Comparison of ENCODE assay signal across 18 cellular contexts in the genomic region with DNA sequence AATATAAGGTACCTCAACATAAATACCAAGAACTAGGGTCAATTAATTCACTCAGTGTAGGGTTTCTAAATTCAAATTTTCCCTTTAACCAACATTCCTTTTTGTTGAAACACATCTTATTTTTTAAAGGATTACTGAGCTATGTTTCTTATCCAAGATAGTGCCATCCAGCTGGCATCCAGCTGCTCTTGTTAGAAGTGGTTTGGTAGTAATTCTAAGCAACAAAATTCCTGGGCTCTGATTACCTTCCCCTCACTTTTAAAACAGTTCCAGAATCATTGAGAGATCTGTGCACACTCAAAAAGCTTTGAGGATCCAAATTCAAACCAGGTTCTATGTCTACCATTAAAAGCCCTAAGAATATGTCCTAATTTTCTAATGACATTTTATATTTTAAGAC.
DNase-seq lines count a peak whose midpoint lies in the region; ATAC-seq and TF ChIP-seq lines count a peak whose summit lies in the region.
"Had no signal": no experiment of that assay in that cellular context is flagged by ENCODE, and none has a peak within 500 bp of the region (broad histone marks: within the 10 kb centered on the region; RNA-seq: fewer than 3 reads in every experiment).

No MANE protein-coding gene starts in this region.

- peaks cover 10% of the 10 kb centered on the region for H3K9me3 ChIP-seq in MG63
- H3K9me3 ChIP-seq in upper lobe of left lung = no peaks in the 10 kb centered on the region
- H3K9me3 ChIP-seq in esophagus muscularis mucosa = no peaks in the 10 kb centered on the region

- no peaks in the 10 kb centered on the region for H3K27me3 Mint-ChIP-seq in natural killer cell treated with Interleukin-12 subunit alpha and Interleukin-12 subunit beta and Interleukin-15 and Interleukin-18, amount 100 ng/mL, for 72 hours

- H3K27ac Mint-ChIP-seq in natural killer cell treated with Interleukin-12 subunit alpha and Interleukin-12 subunit beta and Interleukin-15 and Interleukin-18, amount 100 ng/mL, for 72 hours = no peak overlapping the region
- H3K27ac Mint-ChIP-seq: H9 had no signal

- H3K27me3 ChIP-seq in MG63 (no peaks in the 10 kb centered on the region), upper lobe of left lung (no peaks in the 10 kb centered on the region), esophagus muscularis mucosa (no peaks in the 10 kb centered on the region)

- H3K4me3 Mint-ChIP-seq in natural killer cell treated with Interleukin-12 subunit alpha and Interleukin-12 subunit beta and Interleukin-15 and Interleukin-18, amount 100 ng/mL, for 72 hours = no peak overlapping the region
- H3K4me3 Mint-ChIP-seq: H9 had no signal

- TF ChIP-seq POLR2A in upper lobe of left lung (IDR thresholded peaks at IDR 0.05) = no peak
- TF ChIP-seq POLR2A in esophagus muscularis mucosa (IDR thresholded peaks at IDR 0.05; ENCODE audit: low read depth) = no peak

- no peak overlapping the region for H3K4me3 ChIP-seq in MG63
- no peak overlapping the region for H3K4me3 ChIP-seq in upper lobe of left lung
- H3K4me3 ChIP-seq in esophagus muscularis mucosa = no peak overlapping the region
- H3K4me3 ChIP-seq: PC-9 had no signal

- H3K36me3 Mint-ChIP-seq in natural killer cell treated with Interleukin-12 subunit alpha and Interleukin-12 subunit beta and Interleukin-15 and Interleukin-18, amount 100 ng/mL, for 72 hours = no peaks in the 10 kb centered on the region

- no peak for TF ChIP-seq EP300 in upper lobe of left lung (IDR thresholded peaks at IDR 0.05)
- no peak for TF ChIP-seq EP300 in esophagus muscularis mucosa (IDR thresholded peaks at IDR 0.05)

- H3K4me1 Mint-ChIP-seq in natural killer cell treated with Interleukin-12 subunit alpha and Interleukin-12 subunit beta and Interleukin-15 and Interleukin-18, amount 100 ng/mL, for 72 hours (ENCODE audit: low read depth in 2 of 2) = no peaks in the 10 kb centered on the region
- H3K4me1 Mint-ChIP-seq: H9 had no signal

- H3K36me3 ChIP-seq in MG63 (no peaks in the 10 kb centered on the region), upper lobe of left lung (no peaks in the 10 kb centered on the region), esophagus muscularis mucosa (no peaks in the 10 kb centered on the region)

- H3K9me3 Mint-ChIP-seq in natural killer cell treated with Interleukin-12 subunit alpha and Interleukin-12 subunit beta and Interleukin-15 and Interleukin-18, amount 100 ng/mL, for 72 hours = peaks cover 13% of the 10 kb centered on the region

- H3K4me1 ChIP-seq in upper lobe of left lung (no peaks in the 10 kb centered on the region), esophagus muscularis mucosa (peaks cover 0 to 8% (median 2%) of the 10 kb centered on the region in 4 donors)

- intact Hi-C loops in esophagus muscularis mucosa (cut with DNase I) = no loop called here

- H3K27ac ChIP-seq in upper lobe of left lung (no peak overlapping the region), esophagus muscularis mucosa (replicated peaks in 1 of 4) (no peak overlapping the region)
- H3K27ac ChIP-seq: PC-9, RWPE1 had no signal

- no peak for ATAC-seq in natural killer cell treated with Interleukin-12 subunit alpha and Interleukin-12 subunit beta and Interleukin-15 and Interleukin-18, amount 100 ng/mL, for 72 hours
- ATAC-seq in upper lobe of left lung (ENCODE audit: low FRiP score in 2 of 2) = no peak

- DNase-seq in A172 (ENCODE audit: low spot score) (peak; percentile 16), GM04504 (ENCODE audit: low read depth) (peak; percentile 7), MG63 (peak; percentile 60), left kidney (ENCODE audit: low read depth, low spot score) (peak; percentile 22), upper lobe of left lung (no peak), esophagus muscularis mucosa (ENCODE audit: extremely low spot score) (no peak), MV-4-11 (lab: John Stamatoyannopoulos, UW) (no peak)
- no peak for DNase-seq in natural killer cell treated with Interleukin-12 subunit alpha and Interleukin-12 subunit beta and Interleukin-15 and Interleukin-18, amount 100 ng/mL, for 72 hours (ENCODE audit: low spot score)
- DNase-seq: C1 segment of cervical spinal cord, DMS79, H9, NCI-H1417 treated with DMSO at 0.1 percent for 48 hours, NCI-H187 treated with DMSO at 0.1 percent for 48 hours, NCI-H345, NCI-H524 treated with DMSO at 0.1 percent for 48 hours, PC-9, SIG-M5 had no signal

- TF ChIP-seq CTCF in upper lobe of left lung (IDR thresholded peaks at IDR 0.05) (no peak), esophagus muscularis mucosa (IDR thresholded peaks at IDR 0.05) (no peak)

Comparison
In these comparisons a context has a peak if more than half of its experiments do, and no peak if none do; other contexts are left out.
1. DNase-seq: peak in A172 (single experiment), GM04504 (single experiment), MG63 (single experiment) and left kidney (single experiment); none in natural killer cell treated with Interleukin-12 subunit alpha and Interleukin-12 subunit beta and Interleukin-15 and Interleukin-18, amount 100 ng/mL, for 72 hours (single experiment), upper lobe of left lung (0 of 2), esophagus muscularis mucosa (single experiment) and MV-4-11 (single experiment).